Comparison of ENCODE assay signal across 8 cellular contexts in the genomic region with DNA sequence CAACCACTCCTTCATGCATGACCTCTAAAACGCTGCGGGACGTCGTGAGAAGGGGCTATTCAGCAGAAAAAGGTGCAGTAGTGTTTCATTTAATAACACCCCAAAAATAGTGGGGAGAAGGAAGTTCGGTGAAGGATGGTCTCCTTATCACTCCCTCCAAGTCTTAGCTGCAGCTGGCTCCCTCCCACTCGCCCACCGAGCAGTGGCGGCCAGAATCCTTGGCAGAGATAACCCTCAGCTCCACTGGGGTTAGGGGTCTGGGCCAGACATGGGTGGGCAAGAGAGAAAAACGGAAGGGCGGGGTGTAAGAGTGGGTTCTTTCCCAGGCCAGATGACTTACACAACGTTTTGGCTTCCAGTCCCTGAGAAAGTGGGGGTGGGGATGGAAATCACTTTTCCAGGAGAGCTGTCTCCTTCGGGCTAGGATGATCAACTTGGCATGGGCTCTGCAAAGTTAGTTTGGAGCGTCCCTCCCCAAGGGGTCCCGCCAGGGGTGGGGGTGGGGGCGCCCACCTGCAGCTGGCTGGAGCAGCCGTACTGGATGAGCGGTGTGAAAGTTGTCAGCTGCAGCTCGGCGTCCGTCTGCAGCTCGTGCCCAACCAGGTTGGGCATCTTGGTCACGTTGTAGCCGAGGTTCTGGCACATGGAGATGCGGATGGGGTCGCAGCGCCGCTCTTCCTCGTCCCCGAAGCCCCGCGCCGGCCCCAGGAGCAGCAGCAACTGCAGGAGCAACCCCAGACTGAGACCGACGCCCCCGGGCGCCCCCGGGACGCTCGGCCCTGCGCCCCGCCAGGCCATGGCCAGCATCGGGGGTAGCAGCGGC. TPM values are rescaled to one million over a fixed set of nuclear protein-coding genes. Genes with fewer than 3 reads are reported as not detected.
DNase-seq lines count a peak whose midpoint lies in the region; ATAC-seq and TF ChIP-seq lines count a peak whose summit lies in the region.

No MANE protein-coding gene starts in this region.

- DNase-seq in ACHN, result peak; percentile 19
- no peak for DNase-seq in dedifferentiated amniotic fluid mesenchymal stem cell (ENCODE audit: extremely low spot score)
- no peak for DNase-seq in cortex of kidney (lab: John Stamatoyannopoulos, UW)

- H3K4me1 ChIP-seq in OCI-LY1 (ENCODE audit: insufficient read depth, low read length, severe bottlenecking) (peaks cover 13% of the 10 kb centered on the region), ectodermal cell (ENCODE audit: control insufficient read depth, insufficient read depth, low read length) (peaks cover 19% of the 10 kb centered on the region), mucosa of rectum (ENCODE audit: control insufficient read depth in 2 of 2, insufficient read depth in 2 of 2, low read length in 2 of 2) (peaks cover 2 to 6% of the 10 kb centered on the region in 2 donors)

- no peak for TF ChIP-seq CTCF in OCI-LY1 (IDR thresholded peaks at IDR 0.05; ENCODE audit: low read length)

- H3F3A ChIP-seq in OCI-LY1 (ENCODE audit: insufficient read depth, low read length), result no peaks in the 10 kb centered on the region

- H4K20me1 ChIP-seq in OCI-LY1 (ENCODE audit: insufficient read depth, low read length), result no peaks in the 10 kb centered on the region

- in situ Hi-C loops in ACHN (cut with HindIII; ENCODE audit: low pct_ligation_motif_present, low pct_unique_long_range_greater_than_20kb, low sequenced_read_pairs), result no loop called here

- H3K9ac ChIP-seq in OCI-LY1 (ENCODE audit: low read length) (peak overlapping the region; percentile 34; the same call in 1 of the 2 replicates), mucosa of rectum (ENCODE audit: low read depth in 1 of 2, low read length in 2 of 2) (peak overlapping the region; percentile 60 to 73)

- ATAC-seq in GM18907 (IDR thresholded peaks at IDR 0.05; ENCODE audit: unreplicated experiment) (peak; percentile 1), GM18517 (IDR thresholded peaks at IDR 0.05; ENCODE audit: unreplicated experiment) (no peak)

- H3K4me3 ChIP-seq in OCI-LY1 (ENCODE audit: low read depth, low read length, poor library complexity, severe bottlenecking) (peak overlapping the region; percentile 55), ectodermal cell (ENCODE audit: insufficient read depth, low read depth, low read length) (peak overlapping the region; percentile 57), mucosa of rectum (ENCODE audit: low read length in 2 of 2) (peak overlapping the region; percentile 65 to 75)

- WGBS in ectodermal cell, 2 experiments, result 15 to 19% methylated on average over 40 to 43 of the region's 43 CpGs

- H3K79me2 ChIP-seq in OCI-LY1 (ENCODE audit: insufficient read depth, low read length), result no peaks in the 10 kb centered on the region

- H3K27me3 ChIP-seq in OCI-LY1 (ENCODE audit: insufficient read depth, low read length) (peaks cover 4% of the 10 kb centered on the region; the same call in 1 of the 2 replicates), ectodermal cell (ENCODE audit: control insufficient read depth, insufficient read depth, low read length, poor library complexity, severe bottlenecking) (peaks cover 21% of the 10 kb centered on the region), mucosa of rectum (ENCODE audit: control insufficient read depth in 2 of 2, insufficient read depth in 2 of 2, low read length in 2 of 2) (no peaks in the 10 kb centered on the region)

- no peaks in the 10 kb centered on the region for H3K9me2 ChIP-seq in OCI-LY1 (ENCODE audit: low read depth, low read length)

- H2AFZ ChIP-seq in OCI-LY1 (ENCODE audit: low read length), result no peak overlapping the region

- H3K4me2 ChIP-seq in OCI-LY1 (ENCODE audit: low read length), result peak overlapping the region; percentile 49

- H3K27ac ChIP-seq in OCI-LY1 (ENCODE audit: low read depth, low read length, poor library complexity, severe bottlenecking) (no peak overlapping the region), ectodermal cell (ENCODE audit: insufficient read depth, low read depth, low read length, poor library complexity, severe bottlenecking) (no peak overlapping the region), mucosa of rectum (ENCODE audit: low read depth in 2 of 2, low read length in 2 of 2) (peak overlapping the region; percentile 61 to 65)

- H3K9me3 ChIP-seq in OCI-LY1 (ENCODE audit: low read length) (no peaks in the 10 kb centered on the region), ectodermal cell (ENCODE audit: control insufficient read depth, low read length) (no peaks in the 10 kb centered on the region), mucosa of rectum (ENCODE audit: control insufficient read depth in 2 of 2, low read length in 2 of 2) (no peaks in the 10 kb centered on the region)

- H3K36me3 ChIP-seq in OCI-LY1 (ENCODE audit: insufficient read depth, low read length) (no peaks in the 10 kb centered on the region), ectodermal cell (ENCODE audit: control insufficient read depth, insufficient read depth, low read length) (peaks cover 5% of the 10 kb centered on the region), mucosa of rectum (ENCODE audit: control insufficient read depth in 2 of 2, insufficient read depth in 2 of 2, low read length in 2 of 2) (no peaks in the 10 kb centered on the region)

RNA-seq across cellular contexts. Expression of a gene that starts 0.7 kb away (rescaled TPM):
- polyA plus RNA-seq in ectodermal cell (2013, experiment 1 of 4), result 4.5 TPM
- polyA plus RNA-seq in ectodermal cell (2013, experiment 2 of 4), result 4.4 TPM
- 3.3 TPM for polyA plus RNA-seq in ectodermal cell (2013, experiment 3 of 4)
- 4.0 TPM for polyA plus RNA-seq in ectodermal cell (2013, experiment 4 of 4)

Comparison
In these comparisons a context has a peak if more than half of its experiments do, and no peak if none do; other contexts are left out.
1. H3K27ac ChIP-seq: peak in mucosa of rectum (2 of 2); none in OCI-LY1 (single experiment) and ectodermal cell (single experiment).
2. Peak in every context shown above with its lines, with median percentiles within 50 percentile points of each other: H3K4me3 ChIP-seq.